Comparison of ENCODE assay signal across 25 cellular contexts in genomic region chr3:76872999-76873398, GRCh38.
DNase-seq lines count a peak whose midpoint lies in the region; FAIRE-seq and TF ChIP-seq lines count a peak whose summit lies in the region.
"Had no signal": no experiment of that assay in that cellular context is flagged by ENCODE, and none has a peak within 500 bp of the region (broad histone marks: within the 10 kb centered on the region; RNA-seq: fewer than 3 reads in every experiment).

No MANE protein-coding gene starts in this region.

- peak overlapping the region; percentile 45 for H3K27ac Mint-ChIP-seq in progenitor cell of endocrine pancreas
- H3K27ac Mint-ChIP-seq: CD4-positive, CD25-positive, alpha-beta regulatory T cell had no signal

- H3K36me3 Mint-ChIP-seq in progenitor cell of endocrine pancreas (ENCODE audit: insufficient read depth): peaks cover 7% of the 10 kb centered on the region
- H3K36me3 Mint-ChIP-seq: CD4-positive, CD25-positive, alpha-beta regulatory T cell had no signal

- H3K4me1 Mint-ChIP-seq in progenitor cell of endocrine pancreas (ENCODE audit: low read depth): peaks cover 33% of the 10 kb centered on the region
- H3K4me1 Mint-ChIP-seq: CD4-positive, CD25-positive, alpha-beta regulatory T cell had no signal

- no peak overlapping the region for H3K4me3 Mint-ChIP-seq in progenitor cell of endocrine pancreas (ENCODE audit: low read depth)
- H3K4me3 Mint-ChIP-seq: CD4-positive, CD25-positive, alpha-beta regulatory T cell had no signal

- H3K27ac ChIP-seq in 22Rv1: peak overlapping the region; percentile 60
- H3K27ac ChIP-seq: BLaER1, GM23248, SK-N-MC had no signal

- H3K9me3 Mint-ChIP-seq in progenitor cell of endocrine pancreas (ENCODE audit: low read depth): peaks cover 15% of the 10 kb centered on the region

- no peaks in the 10 kb centered on the region for H3K27me3 Mint-ChIP-seq in progenitor cell of endocrine pancreas
- H3K27me3 Mint-ChIP-seq: CD4-positive, CD25-positive, alpha-beta regulatory T cell had no signal

- FAIRE-seq in RCC 7860 (lab: Jason Lieb, UNC): peak; percentile 82
- FAIRE-seq: D721Med, GM12878, HTR-8/SVneo had no signal

- DNase-seq in RCC 7860 (ENCODE audit: low spot score): no peak
- peak; percentile 36 for DNase-seq in left kidney (ENCODE audit: low read depth, low spot score)
- no peak for DNase-seq in progenitor cell of endocrine pancreas (ENCODE audit: low spot score, unreplicated experiment)
- DNase-seq in cerebellar nuclear complex (lab: John Stamatoyannopoulos, UW): no peak
- DNase-seq in NCI-H1694 treated with DMSO at 0.1 percent for 48 hours (lab: John Stamatoyannopoulos, UW): no peak
- DNase-seq in amniotic stem cell (lab: John Stamatoyannopoulos, UW): no peak
- DNase-seq in ecto neural progenitor cell (ENCODE audit: low spot score): no peak
- DNase-seq: CD4-positive, CD25-positive, alpha-beta regulatory T cell; DMS53; GDM1; GM23248; H7; IMR-90; KG1; MG63; NCI-H1694; NCI-H2227 treated with DMSO at 0.1 percent for 48 hours; NCI-H510A; SIG-M5 had no signal

- TF ChIP-seq CTCF in 22Rv1 (IDR thresholded peaks at IDR 0.05) (no peak), progenitor cell of endocrine pancreas (IDR thresholded peaks at IDR 0.05; ENCODE audit: unreplicated experiment) (no peak)
